ENCODE assay signal across 27 cellular contexts in the genomic region with DNA sequence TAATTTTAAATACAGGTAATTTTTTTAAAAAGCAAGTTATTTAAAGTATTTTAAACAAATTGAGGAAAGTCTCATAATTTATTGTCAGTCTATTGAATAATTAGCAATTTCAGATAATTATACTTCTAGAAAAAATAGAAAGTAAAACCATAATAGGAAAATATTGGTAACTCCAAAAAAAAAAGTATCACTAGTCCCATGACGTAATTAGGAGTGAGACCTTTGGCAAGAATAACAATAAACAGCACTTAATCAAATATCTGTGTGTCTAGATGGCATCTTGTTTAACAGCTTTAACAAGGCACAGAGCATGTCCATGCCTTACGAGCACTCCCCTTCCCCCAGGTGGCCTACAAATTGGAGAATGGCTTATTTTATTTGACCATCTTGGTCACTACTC.
"Had no signal": no experiment of that assay in that cellular context is flagged by ENCODE, and none has a peak within 500 bp of the region (broad histone marks: within the 10 kb centered on the region; RNA-seq: fewer than 3 reads in every experiment).

No MANE protein-coding gene starts in this region.

- H2AFZ ChIP-seq: hepatocyte, neural progenitor cell had no signal

- H3K9ac ChIP-seq: neural progenitor cell had no signal

- DNase-seq: heart right ventricle; islet precursor cell; left ventricle myocardium superior; lower lobe of right lung; mammary epithelial cell; mesenchymal stem cell; naive B cell; natural killer cell; nephron progenitor cell; occipital lobe; ovary; sigmoid colon; stimulated activated CD4-positive, alpha-beta T cell treated with anti-CD3 and anti-CD28 coated beads, Interleukin-2, amount 100 ng/mL, for 24 hours; stimulated activated CD4-positive, alpha-beta T cell treated with anti-CD3 and anti-CD28 coated beads, Interleukin-4, amount 100 ng/mL, for 1 hour; stimulated activated naive B cell treated with anti-CD40 and anti-IgM and Interleukin-4, amounts not matched to agents 10 μg/mL and 1 μg/mL and 100 μg/mL, for 72 hours; stimulated activated naive CD8-positive, alpha-beta T cell treated with anti-CD3 and anti-CD28 coated beads, Interleukin-15, Interleukin-2, amounts not matched to agents 100 U/mL and 50 U/mL, for 24 hours; stomach; testis; thyroid gland; transverse colon; upper lobe of right lung had no signal

- H3K4me3 ChIP-seq: heart right ventricle, hepatocyte, lower lobe of right lung, neural progenitor cell, ovary, right atrium auricular region, sigmoid colon, smooth muscle cell, stomach, testis, thyroid gland, transverse colon, upper lobe of right lung had no signal

- FAIRE-seq: urothelium cell line had no signal

- H3K27ac ChIP-seq: heart right ventricle, hepatocyte, lower lobe of right lung, neural progenitor cell, neutrophil, ovary, right atrium auricular region, sigmoid colon, stomach, testis, thyroid gland, transverse colon, upper lobe of right lung had no signal

- H3K4me1 ChIP-seq: heart right ventricle, lower lobe of right lung, neural progenitor cell, right atrium auricular region, sigmoid colon, stomach, testis, thyroid gland, transverse colon, upper lobe of right lung had no signal

- ATAC-seq: heart right ventricle; left ventricle myocardium superior; lower lobe of right lung; natural killer cell; stimulated activated naive B cell treated with anti-CD40 and anti-IgM and Interleukin-4, amounts not matched to agents 10 μg/mL and 1 μg/mL and 100 μg/mL, for 72 hours; stimulated activated naive CD8-positive, alpha-beta T cell treated with anti-CD3 and anti-CD28 coated beads, Interleukin-15, Interleukin-2, amounts not matched to agents 100 U/mL and 50 U/mL, for 24 hours; upper lobe of right lung had no signal

- H3K4me2 ChIP-seq: hepatocyte, neural progenitor cell, smooth muscle cell had no signal

- H3K36me3 ChIP-seq: heart right ventricle, lower lobe of right lung, neural progenitor cell, neutrophil, ovary, right atrium auricular region, sigmoid colon, stomach, thyroid gland, transverse colon, upper lobe of right lung had no signal

- H3K27me3 ChIP-seq: heart right ventricle, hepatocyte, neural progenitor cell, neutrophil, ovary, right atrium auricular region, sigmoid colon, stomach, testis, thyroid gland, transverse colon, upper lobe of right lung had no signal

- H3K9me3 ChIP-seq: lower lobe of right lung, neutrophil, ovary, right atrium auricular region, sigmoid colon, stomach, testis, thyroid gland, transverse colon, upper lobe of right lung had no signal

- H3K79me2 ChIP-seq: hepatocyte had no signal
